In genomic region chr10:74887614-74888284, GRCh38 we compare ENCODE assay signal across 20 cellular contexts.
"Had no signal": no experiment of that assay in that cellular context is flagged by ENCODE, and none has a peak within 500 bp of the region (broad histone marks: within the 10 kb centered on the region; RNA-seq: fewer than 3 reads in every experiment).

No MANE protein-coding gene starts in this region.

- H3K9me3 Mint-ChIP-seq: activated B cell treated with CpG ODN at 0.5 μM for 24 hours; activated CD4-positive, alpha-beta memory T cell treated with anti-CD3 and anti-CD28 coated beads for 36 hours; activated naive CD4-positive, alpha-beta T cell treated with anti-CD3 and anti-CD28 coated beads for 36 hours; activated T-cell treated with anti-CD3 and anti-CD28 coated beads, Interleukin-2, amount 50 U/mL, for 72 hours; natural killer cell treated with Interleukin-12 subunit alpha and Interleukin-12 subunit beta and Interleukin-15 and Interleukin-18, amount 100 ng/mL, for 72 hours had no signal

- H3K9me3 ChIP-seq: esophagus muscularis mucosa, left lung, upper lobe of left lung had no signal

- H3K36me3 ChIP-seq: esophagus muscularis mucosa, left lung, upper lobe of left lung had no signal

- H3K27ac ChIP-seq: esophagus muscularis mucosa, left lung, upper lobe of left lung had no signal

- H3K4me3 ChIP-seq: esophagus muscularis mucosa, left lung, upper lobe of left lung had no signal

- H3K4me3 Mint-ChIP-seq: activated B cell treated with CpG ODN at 0.5 μM for 24 hours; activated CD4-positive, alpha-beta memory T cell treated with anti-CD3 and anti-CD28 coated beads for 36 hours; activated naive CD4-positive, alpha-beta T cell treated with anti-CD3 and anti-CD28 coated beads for 36 hours; activated T-cell treated with anti-CD3 and anti-CD28 coated beads, Interleukin-2, amount 50 U/mL, for 72 hours; natural killer cell treated with Interleukin-12 subunit alpha and Interleukin-12 subunit beta and Interleukin-15 and Interleukin-18, amount 100 ng/mL, for 72 hours had no signal

- DNase-seq: activated B cell treated with CpG ODN at 0.5 μM for 24 hours; activated CD4-positive, alpha-beta memory T cell treated with anti-CD3 and anti-CD28 coated beads for 36 hours; activated CD4-positive, alpha-beta T cell treated with anti-CD3 and anti-CD28 coated beads for 4 hours; activated effector memory CD4-positive, alpha-beta T cell treated with Interleukin-2 at 50 U/mL for 16 hours; activated naive CD4-positive, alpha-beta T cell treated with anti-CD3 and anti-CD28 coated beads for 36 hours; activated T-cell treated with anti-CD3 and anti-CD28 coated beads, Interleukin-2, amount 50 U/mL, for 72 hours; aorta; central memory CD4-positive, alpha-beta T cell; dermis blood vessel endothelial cell; effector memory CD4-positive, alpha-beta T cell; hippocampal formation; kidney glomerular epithelial cell; left lung; midbrain; stimulated activated CD4-positive, alpha-beta T cell treated with anti-CD3 and anti-CD28 coated beads, Interleukin-12 subunit alpha, Interleukin-12 subunit beta, amount 100 ng/mL, for 4 hours; stimulated activated CD4-positive, alpha-beta T cell treated with anti-CD3 and anti-CD28 coated beads, Interleukin-4, amount 100 ng/mL, for 4 hours; T-helper 9 cell; upper lobe of left lung had no signal

- H3K27me3 ChIP-seq: esophagus muscularis mucosa, left lung, upper lobe of left lung had no signal

- H3K27ac Mint-ChIP-seq: activated B cell treated with CpG ODN at 0.5 μM for 24 hours; activated CD4-positive, alpha-beta memory T cell treated with anti-CD3 and anti-CD28 coated beads for 36 hours; activated naive CD4-positive, alpha-beta T cell treated with anti-CD3 and anti-CD28 coated beads for 36 hours; activated T-cell treated with anti-CD3 and anti-CD28 coated beads, Interleukin-2, amount 50 U/mL, for 72 hours had no signal

- H3K36me3 Mint-ChIP-seq: activated CD4-positive, alpha-beta memory T cell treated with anti-CD3 and anti-CD28 coated beads for 36 hours; natural killer cell treated with Interleukin-12 subunit alpha and Interleukin-12 subunit beta and Interleukin-15 and Interleukin-18, amount 100 ng/mL, for 72 hours had no signal

- ATAC-seq: activated T-cell treated with anti-CD3 and anti-CD28 coated beads, Interleukin-2, amount 50 U/mL, for 72 hours; left lung; natural killer cell treated with Interleukin-12 subunit alpha and Interleukin-12 subunit beta and Interleukin-15 and Interleukin-18, amount 100 ng/mL, for 72 hours had no signal

- H3K27me3 Mint-ChIP-seq: activated B cell treated with CpG ODN at 0.5 μM for 24 hours; activated CD4-positive, alpha-beta memory T cell treated with anti-CD3 and anti-CD28 coated beads for 36 hours; natural killer cell treated with Interleukin-12 subunit alpha and Interleukin-12 subunit beta and Interleukin-15 and Interleukin-18, amount 100 ng/mL, for 72 hours had no signal
